ENCODE assay signal across 16 cellular contexts in genomic region chr13:35923347-35923746, GRCh38.
DNase-seq lines count a peak whose midpoint lies in the region; ATAC-seq and TF ChIP-seq lines count a peak whose summit lies in the region.
"Had no signal": no experiment of that assay in that cellular context is flagged by ENCODE, and none has a peak within 500 bp of the region (broad histone marks: within the 10 kb centered on the region; RNA-seq: fewer than 3 reads in every experiment).

No MANE protein-coding gene starts in this region.

- H4K8ac ChIP-seq in IMR-90 (ENCODE audit: low read depth in 2 of 2, low read length in 2 of 2) = peak overlapping the region in 1 of 2 experiments; percentile 61; a peak in 1 of 4 replicates
- no peak overlapping the region for H4K8ac ChIP-seq in H9 (replicated peaks; ENCODE audit: insufficient read length, low read depth, low read length)

- BruUV-seq in IMR-90 (replicated peaks; lab: Mats Ljungman, UMichigan) = no TSS peak

- H3K27me3 ChIP-seq in IMR-90 (ENCODE audit: control insufficient read depth, insufficient read depth, low read length) = no peaks in the 10 kb centered on the region
- no peaks in the 10 kb centered on the region for H3K27me3 ChIP-seq in H9 (ENCODE audit: insufficient read depth, low read length)
- H3K27me3 ChIP-seq: BLaER1, colonic mucosa had no signal

- no peaks in the 10 kb centered on the region for H3K23me2 ChIP-seq in H9 (ENCODE audit: insufficient read length, low read depth, low read length, poor library complexity, severe bottlenecking)

- no peaks in the 10 kb centered on the region for H3K79me2 ChIP-seq in H9 (ENCODE audit: insufficient read depth, low read length)

- H4K5ac ChIP-seq in IMR-90 (ENCODE audit: low read depth, low read length) (peak overlapping the region; percentile 8; the same call in 1 of the 2 replicates), H9 (ENCODE audit: insufficient read length, low read depth, low read length) (no peak overlapping the region)

- H3K4me1 ChIP-seq in IMR-90 (ENCODE audit: control insufficient read depth, insufficient read depth, low read length) (peaks cover 14% of the 10 kb centered on the region), H9 (ENCODE audit: insufficient read depth, low read length) (peaks cover 20% of the 10 kb centered on the region)
- H3K4me1 ChIP-seq: BLaER1, colonic mucosa had no signal

- POLR2A ChIA-PET in IMR-90 (lab: Charles Lee; ENCODE audit: unreplicated experiment) = no interaction called here

- TF ChIP-seq RAD21 in IMR-90 (IDR thresholded peaks at IDR 0.05; ENCODE audit: low read length) = no peak

- peaks cover 0 to 2% of the 10 kb centered on the region in 2 experiments; a peak in 2 of 5 replicates for H3K9me3 Mint-ChIP-seq in H9

- H3K27me3 Mint-ChIP-seq in H9 (ENCODE audit: low read depth) = no peaks in the 10 kb centered on the region

- DNase-seq in AG08395 (ENCODE audit: low spot score) = peak; percentile 78
- peak; percentile 68 for DNase-seq in IMR-90
- DNase-seq in astrocyte of the spinal cord (ENCODE audit: low read depth, low spot score) = peak; percentile 79
- peak; percentile 44 for DNase-seq in hepatic stellate cell (ENCODE audit: low spot score)
- DNase-seq in NCI-H146 (lab: John Stamatoyannopoulos, UW) = no peak
- DNase-seq in stimulated activated CD4-positive, alpha-beta T cell treated with anti-CD3 and anti-CD28 coated beads, Interleukin-12 subunit alpha, Interleukin-12 subunit beta, amount 100 ng/mL, for 4 hours = no peak
- DNase-seq in H9 = no peak
- DNase-seq: activated CD4-positive, CD25-positive, alpha-beta regulatory T cell treated with anti-CD3 and anti-CD28 coated beads, Interleukin-2, amount 50 U/mL, for 72 hours; colonic mucosa; head of caudate nucleus; MM.1S; NCI-H510A had no signal

- H3K4me1 Mint-ChIP-seq in H9 = peaks cover 32 to 40% of the 10 kb centered on the region in 2 experiments
- H3K4me1 Mint-ChIP-seq: memory B cell had no signal

- H3K79me1 ChIP-seq in IMR-90 (ENCODE audit: low read depth in 1 of 2, low read length in 2 of 2) (no peaks in the 10 kb centered on the region), H9 (ENCODE audit: insufficient read depth, low read depth, low read length, poor library complexity, severe bottlenecking) (no peaks in the 10 kb centered on the region)

- dilution Hi-C loops in IMR-90 (cut with HindIII; ENCODE audit: low sequenced_read_pairs, unreplicated experiment) = no loop called here

- H2BK12ac ChIP-seq in H9 (ENCODE audit: insufficient read length, low read depth, low read length) = no peak overlapping the region

- no peaks in the 10 kb centered on the region for H3K9me3 ChIP-seq in IMR-90 (ENCODE audit: control insufficient read depth, insufficient read depth, low read length)
- H3K9me3 ChIP-seq in H9 (ENCODE audit: control insufficient read depth, low read depth, low read length) = no peaks in the 10 kb centered on the region
- H3K9me3 ChIP-seq: BLaER1, colonic mucosa had no signal

- no peak for TF ChIP-seq POLR2A in IMR-90 (IDR thresholded peaks at IDR 0.05; ENCODE audit: low read depth, low read length)

- H4K91ac ChIP-seq in IMR-90 (ENCODE audit: insufficient read depth, low read depth, low read length) = peak overlapping the region; percentile 42
- H4K91ac ChIP-seq in H9 (ENCODE audit: insufficient read length, low read depth, low read length) = no peak overlapping the region

- intact Hi-C loops in IMR-90 (cut with micrococcal nuclease) = no loop called here

- H2BK120ac ChIP-seq in IMR-90 (ENCODE audit: low read depth, low read length) (peak overlapping the region; percentile 85; the same call in 1 of the 2 replicates), H9 (ENCODE audit: low read depth, low read length, poor library complexity, severe bottlenecking) (no peak overlapping the region)

- H3K23ac ChIP-seq in IMR-90 (ENCODE audit: low read depth, low read length) (0 out of 2 replicates have a peak overlapping the region, but pooled peaks have one; percentile 34), H9 (ENCODE audit: insufficient read length, low read depth, low read length) (no peak overlapping the region)

- peak overlapping the region; percentile 72 for H2BK5ac ChIP-seq in IMR-90 (ENCODE audit: low read depth, low read length, poor library complexity, severe bottlenecking)
- H2BK5ac ChIP-seq in H9 (ENCODE audit: insufficient read length, low read length) = no peak overlapping the region

- no peak overlapping the region for H2AK9ac ChIP-seq in IMR-90 (replicated peaks; ENCODE audit: low read depth, low read length, poor library complexity)

- H2AFZ ChIP-seq in IMR-90 (replicated peaks; ENCODE audit: low read length, poor library complexity) (peak overlapping the region; percentile 68), H9 (ENCODE audit: low read length) (no peak overlapping the region)

- peak overlapping the region in 1 of 3 experiments; percentile 7; a peak in 1 of 7 replicates for H3K27ac Mint-ChIP-seq in H9
- H3K27ac Mint-ChIP-seq: memory B cell had no signal

- H3K4ac ChIP-seq in IMR-90 (ENCODE audit: low read depth, low read length) (peak overlapping the region; percentile 90), H9 (ENCODE audit: low read depth, low read length) (no peak overlapping the region)

- in situ Hi-C loops in IMR-90 (cut with MboI; ENCODE audit: low sequenced_read_pairs) = no loop called here
- in situ Hi-C loops in astrocyte of the spinal cord (cut with HindIII; ENCODE audit: low sequenced_read_pairs) = no loop called here

- ATAC-seq in IMR-90 (ENCODE audit: low read depth) = peak; percentile 68
- ATAC-seq in HG03439 (IDR thresholded peaks at IDR 0.05; ENCODE audit: unreplicated experiment) = no peak

- H3K14ac ChIP-seq in IMR-90 (replicated peaks; ENCODE audit: low read depth, low read length) (peak overlapping the region; percentile 69), H9 (ENCODE audit: insufficient read depth, low read length) (no peak overlapping the region)

- H3K36me3 ChIP-seq in IMR-90 (ENCODE audit: control insufficient read depth, insufficient read depth, low read length) = no peaks in the 10 kb centered on the region
- H3K36me3 ChIP-seq: BLaER1, colonic mucosa had no signal

- H3K9ac ChIP-seq in IMR-90 (ENCODE audit: low read depth, low read length) = no peak overlapping the region
- no peak overlapping the region for H3K9ac ChIP-seq in H9 (ENCODE audit: extremely low read depth, insufficient read length, low read length)
- H3K9ac ChIP-seq: BLaER1 had no signal

- no CpG with 5 or more reads among the region's 3 CpGs for WGBS in IMR-90 (ENCODE audit: extremely low coverage in 2 of 2, insufficient read length in 1 of 2), 2 experiments
- no CpG with 5 or more reads among the region's 3 CpGs for WGBS in H9 (ENCODE audit: extremely low coverage, insufficient read length, low lambda C conversion rate)

- no peak overlapping the region for H3K4me3 Mint-ChIP-seq in H9
- H3K4me3 Mint-ChIP-seq: memory B cell had no signal

- TF ChIP-seq CTCF in IMR-90 (conservative IDR thresholded peaks at IDR 0.05; ENCODE audit: low read depth, low read length) = no peak
- TF ChIP-seq CTCF in astrocyte of the spinal cord (IDR thresholded peaks at IDR 0.05; ENCODE audit: low read depth, low read length) = no peak
- TF ChIP-seq CTCF in H9 (conservative IDR thresholded peaks at IDR 0.05) = no peak

- H3K27ac ChIP-seq in IMR-90 (ENCODE audit: insufficient read depth, low read length) (peak overlapping the region; percentile 18), H9 (ENCODE audit: insufficient read length, low read depth, low read length) (no peak overlapping the region)
- H3K27ac ChIP-seq: BLaER1, colonic mucosa, SK-N-MC had no signal

- CTCF ChIA-PET in IMR-90 (lab: Yijun Ruan, JAX) = interaction anchor here (0.6 kb wide), 2 partner anchors 18 to 134 kb away, joined by 3 to 4 read pairs; no protein-coding TSS in a partner anchor

- H3T11ph ChIP-seq in H9 (ENCODE audit: low read length) = no peak overlapping the region

- H3K4me2 ChIP-seq in IMR-90 (ENCODE audit: low read depth, low read length) (peak overlapping the region; percentile 29; the same call in 1 of the 2 replicates), H9 (ENCODE audit: insufficient read depth, insufficient read length, low read length) (no peak overlapping the region)
- H3K4me2 ChIP-seq: BLaER1 had no signal

- H2AK5ac ChIP-seq in IMR-90 (ENCODE audit: low read depth, low read length) (peak overlapping the region; percentile 69), H9 (ENCODE audit: insufficient read length, low read length) (no peak overlapping the region)

- peak overlapping the region; percentile 84 for H2BK20ac ChIP-seq in IMR-90 (ENCODE audit: low read depth, low read length)
- no peak overlapping the region for H2BK20ac ChIP-seq in H9 (ENCODE audit: low read depth, low read length, poor library complexity, severe bottlenecking)

- H3K18ac ChIP-seq in IMR-90 (ENCODE audit: low read depth, low read length) (no peak overlapping the region), H9 (ENCODE audit: insufficient read length, low read depth, low read length) (no peak overlapping the region)

- no peak overlapping the region for H3K4me3 ChIP-seq in IMR-90 (ENCODE audit: insufficient read depth, low read depth, low read length)
- H3K4me3 ChIP-seq in astrocyte of the spinal cord (ENCODE audit: low read depth, low read length) = no peak overlapping the region
- H3K4me3 ChIP-seq: BLaER1, colonic mucosa, SK-N-MC had no signal

- H4K20me1 ChIP-seq in IMR-90 (ENCODE audit: insufficient read depth, low read length) (no peaks in the 10 kb centered on the region), H9 (ENCODE audit: control insufficient read depth, insufficient read depth, insufficient read length) (no peaks in the 10 kb centered on the region)
- H4K20me1 ChIP-seq: BLaER1 had no signal

- 0 out of 2 replicates have a peak overlapping the region, but pooled peaks have one; percentile 18 for H3K56ac ChIP-seq in IMR-90 (ENCODE audit: extremely low read depth, insufficient read depth, low read length)
- no peak overlapping the region for H3K56ac ChIP-seq in H9 (ENCODE audit: insufficient read length, low read depth, low read length)

- no peaks in the 10 kb centered on the region; a peak in 1 of 7 replicates for H3K36me3 Mint-ChIP-seq in H9 (ENCODE audit: insufficient read depth in 1 of 3, low read depth in 3 of 3)
- H3K36me3 Mint-ChIP-seq: memory B cell had no signal

- peaks cover 13% of the 10 kb centered on the region for H3K9me1 ChIP-seq in IMR-90 (ENCODE audit: insufficient read depth, low read length)

- H2BK15ac ChIP-seq in IMR-90 (ENCODE audit: low read depth, low read length) = peak overlapping the region; percentile 77; the same call in 2 of the 3 replicates
- H2BK15ac ChIP-seq in H9 (ENCODE audit: low read depth, low read length) = no peak overlapping the region

TF ChIP-seq in IMR-90, 13 proteins besides CTCF, POLR2A, EP300 and RAD21 (continues in another document):
- no peak for TF ChIP-seq USF2 (IDR thresholded peaks at IDR 0.05; ENCODE audit: low read depth, low read length)
- TF ChIP-seq BHLHE40 (IDR thresholded peaks at IDR 0.05; ENCODE audit: low read depth, low read length) = peak; percentile 6; the same call in 1 of the 2 replicates

Comparison
In these comparisons a context has a peak if more than half of its experiments do, and no peak if none do; other contexts are left out.
1. DNase-seq: peak in AG08395 (single experiment), IMR-90 (single experiment), astrocyte of the spinal cord (single experiment) and hepatic stellate cell (single experiment); none in NCI-H146 (single experiment), stimulated activated CD4-positive, alpha-beta T cell treated with anti-CD3 and anti-CD28 coated beads, Interleukin-12 subunit alpha, Interleukin-12 subunit beta, amount 100 ng/mL, for 4 hours (single experiment) and H9 (single experiment).